ENCODE assay signal across 8 cellular contexts in the genomic region with DNA sequence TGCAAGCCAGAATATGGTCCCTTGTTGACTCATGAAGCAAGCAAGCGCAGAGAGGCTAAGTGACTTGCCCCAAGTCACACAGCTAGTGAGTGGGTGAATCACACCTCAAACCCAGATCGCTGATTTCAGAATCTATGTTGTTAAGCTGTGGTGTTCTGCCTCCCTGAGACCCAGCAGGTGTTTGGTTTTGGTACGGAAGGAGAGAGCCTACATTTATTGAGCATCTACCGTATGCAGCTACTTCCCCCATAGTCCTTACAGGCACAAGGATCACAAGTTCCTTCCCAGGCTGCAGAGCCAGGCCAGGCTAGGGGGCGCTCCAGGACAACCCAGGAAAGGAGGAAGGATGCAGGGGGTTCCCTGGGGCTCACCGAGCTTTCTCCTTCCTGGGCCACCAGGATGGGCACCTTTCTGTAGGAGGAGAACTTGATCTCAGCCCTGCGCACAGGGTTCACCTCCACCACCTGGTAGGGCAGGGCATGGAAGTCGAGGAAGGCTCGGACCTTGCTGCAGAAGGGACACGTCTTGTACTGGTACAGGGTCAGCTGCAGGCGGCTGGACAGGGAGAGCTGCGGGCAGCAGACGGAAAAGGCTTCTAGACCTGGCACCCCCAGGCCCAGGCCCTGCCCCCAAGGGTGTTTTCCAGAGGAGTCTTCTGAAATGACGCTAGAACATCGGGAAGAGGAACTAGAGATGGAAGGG. TPM values are rescaled to one million over a fixed set of nuclear protein-coding genes. Genes with fewer than 3 reads are reported as not detected.
DNase-seq lines count a peak whose midpoint lies in the region; ATAC-seq and TF ChIP-seq lines count a peak whose summit lies in the region.

No MANE protein-coding gene starts in this region.

- peak; percentile 59 to 79 for DNase-seq in NCI-H524 (lab: John Stamatoyannopoulos, UW)
- no peak for DNase-seq in NCI-H524 treated with DMSO at 0.1 percent for 48 hours (lab: John Stamatoyannopoulos, UW)
- peak; percentile 53 for DNase-seq in NCI-H2171 treated with DMSO at 0.1 percent for 48 hours (lab: John Stamatoyannopoulos, UW)
- peak; percentile 66 to 71 for DNase-seq in activated T-cell treated with anti-CD3 and anti-CD28 coated beads, Interleukin-2, amount 50 U/mL, for 48 hours
- peak; percentile 51 to 84 (median 72) for DNase-seq in head of caudate nucleus
- DNase-seq in progenitor cell of endocrine pancreas (ENCODE audit: low spot score, unreplicated experiment): peak; percentile 37

- peaks cover 5% of the 10 kb centered on the region for H3K9me3 Mint-ChIP-seq in progenitor cell of endocrine pancreas (ENCODE audit: low read depth)

- peak overlapping the region; percentile 41 for H3K4me3 Mint-ChIP-seq in progenitor cell of endocrine pancreas (ENCODE audit: low read depth)

- TF ChIP-seq CTCF in progenitor cell of endocrine pancreas (IDR thresholded peaks at IDR 0.05; ENCODE audit: unreplicated experiment): peak; percentile 57

- intact Hi-C loops in head of caudate nucleus (cut with DNase I): no loop called here

- peaks cover 3% of the 10 kb centered on the region for H3K27me3 Mint-ChIP-seq in progenitor cell of endocrine pancreas

- ATAC-seq in GM19452 (IDR thresholded peaks at IDR 0.05; ENCODE audit: unreplicated experiment) (no peak), HG02623 (IDR thresholded peaks at IDR 0.05; ENCODE audit: unreplicated experiment) (no peak)

- H3K36me3 Mint-ChIP-seq in progenitor cell of endocrine pancreas (ENCODE audit: insufficient read depth): peaks cover 4% of the 10 kb centered on the region

- H3K27ac Mint-ChIP-seq in progenitor cell of endocrine pancreas: no peak overlapping the region

- H3K4me1 Mint-ChIP-seq in progenitor cell of endocrine pancreas (ENCODE audit: low read depth): peaks cover 7% of the 10 kb centered on the region

RNA-seq across cellular contexts. Expression of a gene that starts 2.5 kb away (rescaled TPM):
- 60.4 and 61.5 TPM in 2 replicates for total RNA-seq in progenitor cell of endocrine pancreas

RNA-seq across cellular contexts. Expression of a gene that starts 24.2 kb away (rescaled TPM):
- not detected in 2 replicates for total RNA-seq in progenitor cell of endocrine pancreas

RNA-seq across cellular contexts. Expression of a gene that starts 35.0 kb away (rescaled TPM):
- 57.3 and 62.5 TPM in 2 replicates for total RNA-seq in progenitor cell of endocrine pancreas

RNA-seq across cellular contexts. Expression of a gene that starts 57.0 kb away (rescaled TPM):
- total RNA-seq in progenitor cell of endocrine pancreas: 9.7 and 10.0 TPM in 2 replicates

RNA-seq across cellular contexts. Expression of a gene that starts 57.9 kb away (rescaled TPM):
- total RNA-seq in progenitor cell of endocrine pancreas: 9.6 and 10.8 TPM in 2 replicates
